In genomic region chr5:99089822-99090549, GRCh38 we compare ENCODE assay signal across 3 cellular contexts.
TF ChIP-seq lines count a peak whose summit lies in the region.

No MANE protein-coding gene starts in this region.

TF ChIP-seq in SK-N-SH, 30 proteins besides CTCF, POLR2A, EP300 and RAD21:
- no peak for TF ChIP-seq IRF3 (IDR thresholded peaks at IDR 0.05; ENCODE audit: low read depth, low read length)
- TF ChIP-seq SIN3A (IDR thresholded peaks at IDR 0.05; ENCODE audit: borderline replicate concordance, low read depth, low read length) = no peak
- TF ChIP-seq MEF2A (IDR thresholded peaks at IDR 0.05; ENCODE audit: borderline replicate concordance, low read depth) = no peak
- TF ChIP-seq CHD2 (IDR thresholded peaks at IDR 0.05; ENCODE audit: low read length, partially characterized antibody) = no peak
- no peak for TF ChIP-seq GATA2 (CRISPR knock-in tag; IDR thresholded peaks at IDR 0.05)
- no peak for TF ChIP-seq POLR2AphosphoS5 (IDR thresholded peaks at IDR 0.05; ENCODE audit: low read depth, low read length)
- no peak for TF ChIP-seq GABPA (IDR thresholded peaks at IDR 0.05; ENCODE audit: low read depth)
- TF ChIP-seq PBX3 (IDR thresholded peaks at IDR 0.05) = no peak
- no peak for TF ChIP-seq RXRA (IDR thresholded peaks at IDR 0.05; ENCODE audit: borderline replicate concordance, low read depth)
- TF ChIP-seq SMC3 (IDR thresholded peaks at IDR 0.05; ENCODE audit: low read depth, low read length) = no peak
- no peak for TF ChIP-seq ZBTB33 (IDR thresholded peaks at IDR 0.05; ENCODE audit: borderline replicate concordance, low read depth)
- TF ChIP-seq ELF1 (IDR thresholded peaks at IDR 0.05) = no peak
- no peak for TF ChIP-seq USF2 (IDR thresholded peaks at IDR 0.05; ENCODE audit: borderline replicate concordance, low read depth, low read length)
- TF ChIP-seq TEAD4 (IDR thresholded peaks at IDR 0.05; ENCODE audit: borderline replicate concordance, insufficient read depth) = no peak
- no peak for TF ChIP-seq NRF1 (IDR thresholded peaks at IDR 0.05; ENCODE audit: low read depth, low read length)
- TF ChIP-seq JUND (IDR thresholded peaks at IDR 0.05) = no peak
- TF ChIP-seq RFX5 (IDR thresholded peaks at IDR 0.05; ENCODE audit: low read length) = no peak

TF ChIP-seq in WTC11, 78 proteins besides CTCF, POLR2A, EP300 and RAD21 (continued from another document):
- TF ChIP-seq ZNF396 (CRISPR knock-in tag; IDR thresholded peaks at IDR 0.05; ENCODE audit: borderline replicate concordance) (no peak), ZNF512 (CRISPR knock-in tag; IDR thresholded peaks at IDR 0.05; ENCODE audit: borderline replicate concordance) (no peak), ZNF138 (CRISPR knock-in tag; conservative IDR thresholded peaks at IDR 0.05) (no peak), MXD4 (CRISPR knock-in tag; IDR thresholded peaks at IDR 0.05; ENCODE audit: borderline replicate concordance) (no peak), ZNF416 (CRISPR knock-in tag; IDR thresholded peaks at IDR 0.05) (peak; percentile 98), ZNF219 (CRISPR knock-in tag; IDR thresholded peaks at IDR 0.05; ENCODE audit: borderline replicate concordance) (no peak), ZNF532 (CRISPR knock-in tag; IDR thresholded peaks at IDR 0.05; ENCODE audit: borderline replicate concordance) (no peak)

TF ChIP-seq in endothelial cell of umbilical vein, 7 proteins besides CTCF, POLR2A, EP300 and RAD21 (continued from another document):
- no peak for TF ChIP-seq POLR2AphosphoS5 (IDR thresholded peaks at IDR 0.05; ENCODE audit: insufficient read depth, low read depth, low read length)
TF ChIP-seq in endothelial cell of umbilical vein: peak in this region for 0.
